Comparison of ENCODE assay signal across 1 cellular context in genomic region chr20:38859070-38859690, GRCh38.
TF ChIP-seq lines count a peak whose summit lies in the region.

No MANE protein-coding gene starts in this region.

TF ChIP-seq in K562, 482 proteins besides CTCF, POLR2A, EP300 and RAD21 (continues in another document):
- TF ChIP-seq, protein P1, sequence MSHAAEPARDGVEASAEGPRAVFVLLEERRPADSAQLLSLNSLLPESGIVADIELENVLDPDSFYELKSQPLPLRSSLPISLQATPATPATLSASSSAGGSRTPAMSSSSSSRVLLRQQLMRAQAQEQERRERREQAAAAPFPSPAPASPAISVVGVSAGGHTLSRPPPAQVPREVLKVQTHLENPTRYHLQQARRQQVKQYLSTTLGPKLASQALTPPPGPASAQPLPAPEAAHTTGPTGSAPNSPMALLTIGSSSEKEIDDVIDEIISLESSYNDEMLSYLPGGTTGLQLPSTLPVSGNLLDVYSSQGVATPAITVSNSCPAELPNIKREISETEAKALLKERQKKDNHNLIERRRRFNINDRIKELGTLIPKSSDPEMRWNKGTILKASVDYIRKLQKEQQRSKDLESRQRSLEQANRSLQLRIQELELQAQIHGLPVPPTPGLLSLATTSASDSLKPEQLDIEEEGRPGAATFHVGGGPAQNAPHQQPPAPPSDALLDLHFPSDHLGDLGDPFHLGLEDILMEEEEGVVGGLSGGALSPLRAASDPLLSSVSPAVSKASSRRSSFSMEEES (CRISPR knock-in tag; IDR thresholded peaks at IDR 0.05), result 0 out of 2 replicates have a peak, but pooled peaks have one; percentile 17
- TF ChIP-seq MTA2 (IDR thresholded peaks at IDR 0.05; ENCODE audit: low read depth) (peak; percentile 39; the same call in 1 of the 2 replicates), CEBPB (tag; IDR thresholded peaks at IDR 0.05) (peak; percentile 52; the same call in 1 of the 2 replicates), ZNF408 (CRISPR knock-in tag; IDR thresholded peaks at IDR 0.05; ENCODE audit: low read depth) (no peak), ZNF274 (IDR thresholded peaks at IDR 0.05; ENCODE audit: borderline replicate concordance, low read depth, low read length) (no peak), EGR1 (conservative IDR thresholded peaks at IDR 0.05) (peak; percentile 55), ZNF311 (CRISPR knock-in tag; IDR thresholded peaks at IDR 0.05) (0 out of 2 replicates have a peak, but pooled peaks have one; percentile 8), RBBP5 (IDR thresholded peaks at IDR 0.05; ENCODE audit: borderline replicate concordance, insufficient read depth, low read length, poor library complexity, severe bottlenecking) (peak; percentile 60), SIX5 (IDR thresholded peaks at IDR 0.05; ENCODE audit: borderline replicate concordance in 1 of 2, insufficient read depth in 1 of 2, low read depth in 1 of 2, low read length in 2 of 2) (no peak), SP2 (IDR thresholded peaks at IDR 0.05; ENCODE audit: extremely low read depth, low read depth, low read length, poor library complexity, severe bottlenecking) (no peak), SPI1 (IDR thresholded peaks at IDR 0.05; ENCODE audit: borderline replicate concordance, low read depth, low read length) (peak; percentile 89), HMG20A (CRISPR knock-in tag; conservative IDR thresholded peaks at IDR 0.05) (0 out of 2 replicates have a peak, but pooled peaks have one; percentile 20), SMAD4 (CRISPR knock-in tag; conservative IDR thresholded peaks at IDR 0.05) (peak; percentile 76), NCOA1 (IDR thresholded peaks at IDR 0.05; ENCODE audit: low read depth) (0 out of 2 replicates have a peak, but pooled peaks have one; percentile 28), SP1 (CRISPR knock-in tag; IDR thresholded peaks at IDR 0.05) (no peak), JUND (IDR thresholded peaks at IDR 0.05; ENCODE audit: borderline replicate concordance, low read depth, low read length) (peak; percentile 71), JUND (tag; IDR thresholded peaks at IDR 0.05; ENCODE audit: borderline replicate concordance, low read depth, low read length) (peak; percentile 54; the same call in 1 of the 3 replicates), NR2C1 (IDR thresholded peaks at IDR 0.05) (no peak), NR2C1 (tag; IDR thresholded peaks at IDR 0.05) (0 out of 2 replicates have a peak, but pooled peaks have one; percentile 23), TOE1 (IDR thresholded peaks at IDR 0.05; ENCODE audit: borderline replicate concordance) (peak; percentile 76), TOE1 (CRISPR knock-in tag; IDR thresholded peaks at IDR 0.05; ENCODE audit: borderline replicate concordance, low read depth) (no peak), LEF1 (IDR thresholded peaks at IDR 0.05) (peak; percentile 75), PHF21A (IDR thresholded peaks at IDR 0.05; ENCODE audit: borderline replicate concordance, low read depth) (no peak), TCF7 (IDR thresholded peaks at IDR 0.05; ENCODE audit: borderline replicate concordance) (peak; percentile 75; the same call in 1 of the 2 replicates), ZSCAN32 (CRISPR knock-in tag; IDR thresholded peaks at IDR 0.05) (no peak), ZNF583 (CRISPR knock-in tag; IDR thresholded peaks at IDR 0.05) (0 out of 2 replicates have a peak, but pooled peaks have one; percentile 74), LCOR (CRISPR knock-in tag; IDR thresholded peaks at IDR 0.05) (0 out of 2 replicates have a peak, but pooled peaks have one; percentile 41), BHLHE40 (IDR thresholded peaks at IDR 0.05; ENCODE audit: low read length) (peak; percentile 93), KHSRP (IDR thresholded peaks at IDR 0.05) (no peak), RNF2 (IDR thresholded peaks at IDR 0.05) (peak; percentile 56; the same call in 1 of the 2 replicates), ZNF75A (CRISPR knock-in tag; IDR thresholded peaks at IDR 0.05) (no peak), ZNF224 (CRISPR knock-in tag; IDR thresholded peaks at IDR 0.05) (no peak), ZNF140 (CRISPR knock-in tag; IDR thresholded peaks at IDR 0.05) (no peak), ELF1 (tag; IDR thresholded peaks at IDR 0.05) (no peak), ARID2 (IDR thresholded peaks at IDR 0.05) (no peak), PBX2 (CRISPR knock-in tag; IDR thresholded peaks at IDR 0.05; ENCODE audit: low read depth) (no peak), PBX2 (tag; conservative IDR thresholded peaks at IDR 0.05; ENCODE audit: low read depth) (0 out of 2 replicates have a peak, but pooled peaks have one; percentile 8), RBFOX2 (IDR thresholded peaks at IDR 0.05; ENCODE audit: low read depth, low read length) (peak; percentile 51), CBX5 (IDR thresholded peaks at IDR 0.05; ENCODE audit: borderline replicate concordance, low read depth) (no peak), CXXC5 (CRISPR knock-in tag; IDR thresholded peaks at IDR 0.05) (peak; percentile 75), TAL1 (IDR thresholded peaks at IDR 0.05) (no peak), ATF4 (CRISPR knock-in tag; IDR thresholded peaks at IDR 0.05) (peak; percentile 71; the same call in 1 of the 2 replicates), CEBPG (CRISPR knock-in tag; IDR thresholded peaks at IDR 0.05) (peak; percentile 79), CEBPG (tag; conservative IDR thresholded peaks at IDR 0.05 in 1 of 2, IDR thresholded peaks at IDR 0.05 in 1 of 2) (peak in 1 of 2 experiments; percentile 60; a peak in 2 of 4 replicates), EHMT2 (IDR thresholded peaks at IDR 0.05) (peak; percentile 56; the same call in 1 of the 2 replicates), ZNF3 (CRISPR knock-in tag; IDR thresholded peaks at IDR 0.05) (no peak)
- TF ChIP-seq, protein P2, sequence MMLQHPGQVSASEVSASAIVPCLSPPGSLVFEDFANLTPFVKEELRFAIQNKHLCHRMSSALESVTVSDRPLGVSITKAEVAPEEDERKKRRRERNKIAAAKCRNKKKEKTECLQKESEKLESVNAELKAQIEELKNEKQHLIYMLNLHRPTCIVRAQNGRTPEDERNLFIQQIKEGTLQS (IDR thresholded peaks at IDR 0.05), result peak; percentile 28; the same call in 1 of the 2 replicates
- TF ChIP-seq, protein P2 (CRISPR knock-in tag; conservative IDR thresholded peaks at IDR 0.05), result no peak
- TF ChIP-seq, protein P3, sequence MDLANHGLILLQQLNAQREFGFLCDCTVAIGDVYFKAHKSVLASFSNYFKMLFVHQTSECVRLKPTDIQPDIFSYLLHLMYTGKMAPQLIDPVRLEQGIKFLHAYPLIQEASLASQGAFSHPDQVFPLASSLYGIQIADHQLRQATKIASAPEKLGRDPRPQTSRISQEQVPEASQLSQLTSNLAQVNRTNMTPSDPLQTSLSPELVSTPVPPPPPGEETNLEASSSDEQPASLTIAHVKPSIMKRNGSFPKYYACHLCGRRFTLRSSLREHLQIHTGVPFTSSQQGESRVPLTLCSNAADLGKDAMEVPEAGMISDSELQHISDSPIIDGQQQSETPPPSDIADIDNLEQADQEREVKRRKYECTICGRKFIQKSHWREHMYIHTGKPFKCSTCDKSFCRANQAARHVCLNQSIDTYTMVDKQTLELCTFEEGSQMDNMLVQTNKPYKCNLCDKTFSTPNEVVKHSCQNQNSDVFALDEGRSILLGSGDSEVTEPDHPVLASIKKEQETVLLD (IDR thresholded peaks at IDR 0.05), result no peak
- TF ChIP-seq, protein P4, sequence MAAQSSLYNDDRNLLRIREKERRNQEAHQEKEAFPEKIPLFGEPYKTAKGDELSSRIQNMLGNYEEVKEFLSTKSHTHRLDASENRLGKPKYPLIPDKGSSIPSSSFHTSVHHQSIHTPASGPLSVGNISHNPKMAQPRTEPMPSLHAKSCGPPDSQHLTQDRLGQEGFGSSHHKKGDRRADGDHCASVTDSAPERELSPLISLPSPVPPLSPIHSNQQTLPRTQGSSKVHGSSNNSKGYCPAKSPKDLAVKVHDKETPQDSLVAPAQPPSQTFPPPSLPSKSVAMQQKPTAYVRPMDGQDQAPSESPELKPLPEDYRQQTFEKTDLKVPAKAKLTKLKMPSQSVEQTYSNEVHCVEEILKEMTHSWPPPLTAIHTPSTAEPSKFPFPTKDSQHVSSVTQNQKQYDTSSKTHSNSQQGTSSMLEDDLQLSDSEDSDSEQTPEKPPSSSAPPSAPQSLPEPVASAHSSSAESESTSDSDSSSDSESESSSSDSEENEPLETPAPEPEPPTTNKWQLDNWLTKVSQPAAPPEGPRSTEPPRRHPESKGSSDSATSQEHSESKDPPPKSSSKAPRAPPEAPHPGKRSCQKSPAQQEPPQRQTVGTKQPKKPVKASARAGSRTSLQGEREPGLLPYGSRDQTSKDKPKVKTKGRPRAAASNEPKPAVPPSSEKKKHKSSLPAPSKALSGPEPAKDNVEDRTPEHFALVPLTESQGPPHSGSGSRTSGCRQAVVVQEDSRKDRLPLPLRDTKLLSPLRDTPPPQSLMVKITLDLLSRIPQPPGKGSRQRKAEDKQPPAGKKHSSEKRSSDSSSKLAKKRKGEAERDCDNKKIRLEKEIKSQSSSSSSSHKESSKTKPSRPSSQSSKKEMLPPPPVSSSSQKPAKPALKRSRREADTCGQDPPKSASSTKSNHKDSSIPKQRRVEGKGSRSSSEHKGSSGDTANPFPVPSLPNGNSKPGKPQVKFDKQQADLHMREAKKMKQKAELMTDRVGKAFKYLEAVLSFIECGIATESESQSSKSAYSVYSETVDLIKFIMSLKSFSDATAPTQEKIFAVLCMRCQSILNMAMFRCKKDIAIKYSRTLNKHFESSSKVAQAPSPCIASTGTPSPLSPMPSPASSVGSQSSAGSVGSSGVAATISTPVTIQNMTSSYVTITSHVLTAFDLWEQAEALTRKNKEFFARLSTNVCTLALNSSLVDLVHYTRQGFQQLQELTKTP (IDR thresholded peaks at IDR 0.05; ENCODE audit: low read depth in 1 of 2, partially characterized antibody in 2 of 2), result peak in 1 of 2 experiments; percentile 73
- TF ChIP-seq, protein P5, sequence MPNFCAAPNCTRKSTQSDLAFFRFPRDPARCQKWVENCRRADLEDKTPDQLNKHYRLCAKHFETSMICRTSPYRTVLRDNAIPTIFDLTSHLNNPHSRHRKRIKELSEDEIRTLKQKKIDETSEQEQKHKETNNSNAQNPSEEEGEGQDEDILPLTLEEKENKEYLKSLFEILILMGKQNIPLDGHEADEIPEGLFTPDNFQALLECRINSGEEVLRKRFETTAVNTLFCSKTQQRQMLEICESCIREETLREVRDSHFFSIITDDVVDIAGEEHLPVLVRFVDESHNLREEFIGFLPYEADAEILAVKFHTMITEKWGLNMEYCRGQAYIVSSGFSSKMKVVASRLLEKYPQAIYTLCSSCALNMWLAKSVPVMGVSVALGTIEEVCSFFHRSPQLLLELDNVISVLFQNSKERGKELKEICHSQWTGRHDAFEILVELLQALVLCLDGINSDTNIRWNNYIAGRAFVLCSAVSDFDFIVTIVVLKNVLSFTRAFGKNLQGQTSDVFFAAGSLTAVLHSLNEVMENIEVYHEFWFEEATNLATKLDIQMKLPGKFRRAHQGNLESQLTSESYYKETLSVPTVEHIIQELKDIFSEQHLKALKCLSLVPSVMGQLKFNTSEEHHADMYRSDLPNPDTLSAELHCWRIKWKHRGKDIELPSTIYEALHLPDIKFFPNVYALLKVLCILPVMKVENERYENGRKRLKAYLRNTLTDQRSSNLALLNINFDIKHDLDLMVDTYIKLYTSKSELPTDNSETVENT (CRISPR knock-in tag; IDR thresholded peaks at IDR 0.05), result no peak
- TF ChIP-seq, protein P6, sequence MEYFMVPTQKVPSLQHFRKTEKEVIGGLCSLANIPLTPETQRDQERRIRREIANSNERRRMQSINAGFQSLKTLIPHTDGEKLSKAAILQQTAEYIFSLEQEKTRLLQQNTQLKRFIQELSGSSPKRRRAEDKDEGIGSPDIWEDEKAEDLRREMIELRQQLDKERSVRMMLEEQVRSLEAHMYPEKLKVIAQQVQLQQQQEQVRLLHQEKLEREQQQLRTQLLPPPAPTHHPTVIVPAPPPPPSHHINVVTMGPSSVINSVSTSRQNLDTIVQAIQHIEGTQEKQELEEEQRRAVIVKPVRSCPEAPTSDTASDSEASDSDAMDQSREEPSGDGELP (CRISPR knock-in tag; IDR thresholded peaks at IDR 0.05; ENCODE audit: borderline replicate concordance), result peak; percentile 34; the same call in 1 of the 2 replicates
